Comparison of ENCODE assay signal across 1 cellular context in genomic region chr4:99518883-99519282, GRCh38.
TF ChIP-seq lines count a peak whose summit lies in the region.

No MANE protein-coding gene starts in this region.

TF ChIP-seq in K562, 482 proteins besides CTCF, POLR2A, EP300 and RAD21:
- TF ChIP-seq SPI1 (IDR thresholded peaks at IDR 0.05; ENCODE audit: borderline replicate concordance, low read depth, low read length) = peak; percentile 18; the same call in 1 of the 2 replicates
- no peak for TF ChIP-seq KDM2B (CRISPR knock-in tag; IDR thresholded peaks at IDR 0.05)
- no peak for TF ChIP-seq ZNF232 (CRISPR knock-in tag; IDR thresholded peaks at IDR 0.05)
- TF ChIP-seq, protein P1, sequence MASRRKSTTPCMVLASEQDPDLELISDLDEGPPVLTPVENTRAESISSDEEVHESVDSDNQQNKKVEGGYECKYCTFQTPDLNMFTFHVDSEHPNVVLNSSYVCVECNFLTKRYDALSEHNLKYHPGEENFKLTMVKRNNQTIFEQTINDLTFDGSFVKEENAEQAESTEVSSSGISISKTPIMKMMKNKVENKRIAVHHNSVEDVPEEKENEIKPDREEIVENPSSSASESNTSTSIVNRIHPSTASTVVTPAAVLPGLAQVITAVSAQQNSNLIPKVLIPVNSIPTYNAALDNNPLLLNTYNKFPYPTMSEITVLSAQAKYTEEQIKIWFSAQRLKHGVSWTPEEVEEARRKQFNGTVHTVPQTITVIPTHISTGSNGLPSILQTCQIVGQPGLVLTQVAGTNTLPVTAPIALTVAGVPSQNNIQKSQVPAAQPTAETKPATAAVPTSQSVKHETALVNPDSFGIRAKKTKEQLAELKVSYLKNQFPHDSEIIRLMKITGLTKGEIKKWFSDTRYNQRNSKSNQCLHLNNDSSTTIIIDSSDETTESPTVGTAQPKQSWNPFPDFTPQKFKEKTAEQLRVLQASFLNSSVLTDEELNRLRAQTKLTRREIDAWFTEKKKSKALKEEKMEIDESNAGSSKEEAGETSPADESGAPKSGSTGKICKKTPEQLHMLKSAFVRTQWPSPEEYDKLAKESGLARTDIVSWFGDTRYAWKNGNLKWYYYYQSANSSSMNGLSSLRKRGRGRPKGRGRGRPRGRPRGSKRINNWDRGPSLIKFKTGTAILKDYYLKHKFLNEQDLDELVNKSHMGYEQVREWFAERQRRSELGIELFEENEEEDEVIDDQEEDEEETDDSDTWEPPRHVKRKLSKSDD (conservative IDR thresholded peaks at IDR 0.05; ENCODE audit: low read length) = no peak
- TF ChIP-seq FIP1L1 (IDR thresholded peaks at IDR 0.05; ENCODE audit: low read depth, low read length, poor library complexity, severe bottlenecking) = no peak
- TF ChIP-seq ARNT (IDR thresholded peaks at IDR 0.05) = no peak
